12 cellular contexts compared by ENCODE assay signal in the genomic region with DNA sequence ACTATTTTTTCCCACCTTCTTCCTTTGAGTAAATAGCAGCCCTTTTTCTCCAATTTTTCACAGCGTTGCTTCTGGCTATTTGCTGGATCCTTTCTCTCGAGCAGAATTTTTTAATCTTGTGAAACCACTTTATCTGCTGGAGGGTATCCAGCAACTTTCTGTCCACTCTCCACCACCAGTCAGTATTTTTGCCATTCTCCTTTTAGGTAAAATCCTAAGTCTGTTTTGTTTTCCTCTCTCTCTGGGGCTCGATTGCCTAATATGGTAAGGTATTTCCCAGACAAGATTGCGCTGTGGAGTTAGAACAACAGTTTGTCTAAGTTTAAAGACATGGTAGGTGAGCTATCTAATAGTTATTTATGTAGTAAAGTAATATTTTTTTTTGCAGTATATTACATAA.
DNase-seq lines count a peak whose midpoint lies in the region; ATAC-seq and TF ChIP-seq lines count a peak whose summit lies in the region.
"Had no signal": no experiment of that assay in that cellular context is flagged by ENCODE, and none has a peak within 500 bp of the region (broad histone marks: within the 10 kb centered on the region; RNA-seq: fewer than 3 reads in every experiment).

No MANE protein-coding gene starts in this region.

- H3K9ac ChIP-seq in duodenal mucosa (ENCODE audit: low read depth in 1 of 2, low read length in 2 of 2) = no peak overlapping the region

- no peak for ATAC-seq in GM21717 (IDR thresholded peaks at IDR 0.05; ENCODE audit: unreplicated experiment)
- ATAC-seq in GM18858 (IDR thresholded peaks at IDR 0.05; ENCODE audit: unreplicated experiment) = no peak

- DNase-seq in left kidney (ENCODE audit: low read depth, low spot score) = peak; percentile 34
- DNase-seq in smooth muscle cell of the brain vasculature (ENCODE audit: low read depth, low spot score) = peak; percentile 33
- no peak for DNase-seq in activated CD8-positive, alpha-beta memory T cell treated with anti-CD3 and anti-CD28 coated beads, Interleukin-2, amount 50 U/mL, for 48 hours
- no peak for DNase-seq in activated effector memory CD4-positive, alpha-beta T cell treated with anti-CD3 and anti-CD28 coated beads, Interleukin-2, amount 50 U/mL, for 16 hours
- DNase-seq: DND-41; NCI-H510A; stimulated activated CD8-positive, alpha-beta memory T cell treated with anti-CD3 and anti-CD28 coated beads, Interleukin-4, amount 100 ng/mL, for 48 hours had no signal

- no peak for TF ChIP-seq CTCF in HEK293 (tag by site-specific recombination; IDR thresholded peaks at IDR 0.05)

- H3K4me3 ChIP-seq in HEK293 (ENCODE audit: low read depth, low read length) (no peak overlapping the region), duodenal mucosa (ENCODE audit: low read depth in 1 of 2, low read length in 2 of 2) (no peak overlapping the region)
- H3K4me3 ChIP-seq: adrenal gland had no signal

- CTCF ChIA-PET in HEK293 (lab: Yijun Ruan, JAX) = interaction anchor here (1.1 to 1.9 kb wide), 6 partner anchors 66 to 182 kb away, joined by 3 to 11 read pairs (median 6); no protein-coding TSS in a partner anchor

- H3K27ac ChIP-seq in HEK293 (ENCODE audit: extremely low read depth, low read depth, low read length) (no peak overlapping the region), duodenal mucosa (ENCODE audit: low read depth, low read length) (peak overlapping the region; percentile 3)

- H3K36me3 ChIP-seq in HEK293 (ENCODE audit: control insufficient read depth in 2 of 2, insufficient read depth in 1 of 2, low read length in 2 of 2) (peaks cover 0 to 4% of the 10 kb centered on the region in 2 experiments; a peak in 1 of 3 replicates), duodenal mucosa (ENCODE audit: control insufficient read depth in 1 of 2, insufficient read depth in 2 of 2, low read length in 2 of 2) (peaks cover 0 to 12% of the 10 kb centered on the region in 2 donors)
- H3K36me3 ChIP-seq: adrenal gland had no signal

- no peaks in the 10 kb centered on the region for H3K27me3 ChIP-seq in duodenal mucosa (ENCODE audit: control insufficient read depth in 1 of 2, insufficient read depth in 2 of 2, low read length in 2 of 2)
- H3K27me3 ChIP-seq: adrenal gland had no signal

- POLR2A ChIA-PET in HEK293 (lab: Yijun Ruan, JAX) = no interaction called here

- peaks cover 4% of the 10 kb centered on the region for H3K4me1 ChIP-seq in HEK293 (ENCODE audit: control insufficient read depth, insufficient read depth, low read length)
- H3K4me1 ChIP-seq in duodenal mucosa (ENCODE audit: control insufficient read depth in 1 of 2, insufficient read depth in 2 of 2, low read length in 2 of 2) = no peaks in the 10 kb centered on the region

- no peaks in the 10 kb centered on the region for H3K9me3 ChIP-seq in HEK293 (ENCODE audit: control insufficient read depth, insufficient read depth, low read depth, low read length)
- no peaks in the 10 kb centered on the region for H3K9me3 ChIP-seq in duodenal mucosa (ENCODE audit: control insufficient read depth in 1 of 2, low read length in 2 of 2)
- H3K9me3 ChIP-seq: adrenal gland had no signal

TF ChIP-seq in HEK293, 187 proteins besides CTCF, POLR2A, EP300 and RAD21:
- TF ChIP-seq ZNF140 (tag by site-specific recombination; IDR thresholded peaks at IDR 0.05) (no peak), ZNF23 (tag by site-specific recombination; IDR thresholded peaks at IDR 0.05; ENCODE audit: borderline replicate concordance) (no peak), PRDM1 (tag by site-specific recombination; IDR thresholded peaks at IDR 0.05) (0 out of 2 replicates have a peak, but pooled peaks have one; percentile 18)
TF ChIP-seq in HEK293: peak in this region for 1.

Comparison
In these comparisons a context has a peak if more than half of its experiments do, and no peak if none do; other contexts are left out.
1. DNase-seq: peak in left kidney (single experiment) and smooth muscle cell of the brain vasculature (single experiment); none in activated CD8-positive, alpha-beta memory T cell treated with anti-CD3 and anti-CD28 coated beads, Interleukin-2, amount 50 U/mL, for 48 hours (single experiment) and activated effector memory CD4-positive, alpha-beta T cell treated with anti-CD3 and anti-CD28 coated beads, Interleukin-2, amount 50 U/mL, for 16 hours (single experiment).